In genomic region chr12:55715833-55716581, GRCh38 we compare ENCODE assay signal across 1 cellular context.
A peak's percentile ranks its signal among the peaks of the same experiment; 100 is the strongest.
TF ChIP-seq lines count a peak whose summit lies in the region.

Gene BLOC1S1, plus strand, starts transcription at chr12:55716046. Its CDS starts 6 bp downstream, at chr12:55716052.

TF ChIP-seq in HepG2, 621 proteins besides CTCF, POLR2A, EP300 and RAD21 (continued from another document and continues in another):
- TF ChIP-seq KIAA2018 (CRISPR knock-in tag; IDR thresholded peaks at IDR 0.05; ENCODE audit: borderline replicate concordance) (0 out of 2 replicates have a peak, but pooled peaks have one; percentile 15), NFKB2 (CRISPR knock-in tag; IDR thresholded peaks at IDR 0.05; ENCODE audit: borderline replicate concordance) (peak; percentile 47; the same call in 1 of the 2 replicates), ZNF292 (CRISPR knock-in tag; IDR thresholded peaks at IDR 0.05; ENCODE audit: borderline replicate concordance, low read depth) (no peak), ATRX (CRISPR knock-in tag; IDR thresholded peaks at IDR 0.05; ENCODE audit: borderline replicate concordance) (no peak), U2AF1 (optimal IDR thresholded peaks at IDR 0.05; ENCODE audit: low read depth, low read length) (no peak), MAF1 (CRISPR knock-in tag; IDR thresholded peaks at IDR 0.05; ENCODE audit: borderline replicate concordance) (no peak), ZNF816 (CRISPR knock-in tag; IDR thresholded peaks at IDR 0.05; ENCODE audit: borderline replicate concordance) (peak; percentile 46; the same call in 1 of the 2 replicates), SNAPC2 (CRISPR knock-in tag; IDR thresholded peaks at IDR 0.05) (peak; percentile 75; the same call in 1 of the 2 replicates), ARNT (IDR thresholded peaks at IDR 0.05) (no peak), SRSF4 (IDR thresholded peaks at IDR 0.05; ENCODE audit: low read depth, low read length, poor library complexity, severe bottlenecking) (no peak), FOXA3 (CRISPR knock-in tag; IDR thresholded peaks at IDR 0.05) (peak; percentile 48), ZNF33B (CRISPR knock-in tag; IDR thresholded peaks at IDR 0.05) (no peak), TMF1 (CRISPR knock-in tag; IDR thresholded peaks at IDR 0.05; ENCODE audit: low read depth) (peak; percentile 67; the same call in 1 of the 2 replicates), RERE (CRISPR knock-in tag; IDR thresholded peaks at IDR 0.05; ENCODE audit: low read depth) (0 out of 2 replicates have a peak, but pooled peaks have one; percentile 33), ATF4 (CRISPR knock-in tag; IDR thresholded peaks at IDR 0.05) (peak in 1 of 2 experiments; percentile 43; a peak in 1 of 4 replicates), ZNF460 (CRISPR knock-in tag; IDR thresholded peaks at IDR 0.05; ENCODE audit: borderline replicate concordance) (no peak), HNF4G (IDR thresholded peaks at IDR 0.05; ENCODE audit: borderline replicate concordance, low read depth, low read length) (no peak), HNF4G (CRISPR knock-in tag; IDR thresholded peaks at IDR 0.05; ENCODE audit: borderline replicate concordance, low read depth) (no peak; the same call in 1 of the 2 replicates), ATF5 (CRISPR knock-in tag; IDR thresholded peaks at IDR 0.05; ENCODE audit: low read depth) (0 out of 2 replicates have a peak, but pooled peaks have one; percentile 46), DRAP1 (CRISPR knock-in tag; IDR thresholded peaks at IDR 0.05) (peak; percentile 25; the same call in 1 of the 2 replicates), AHDC1 (CRISPR knock-in tag; IDR thresholded peaks at IDR 0.05; ENCODE audit: borderline replicate concordance) (no peak), RELA (CRISPR knock-in tag; IDR thresholded peaks at IDR 0.05) (0 out of 2 replicates have a peak, but pooled peaks have one; percentile 73), MEF2D (CRISPR knock-in tag; IDR thresholded peaks at IDR 0.05) (peak; percentile 40; the same call in 1 of the 2 replicates), CBX1 (IDR thresholded peaks at IDR 0.05; ENCODE audit: low read depth) (peak; percentile 69), GPBP1L1 (CRISPR knock-in tag; IDR thresholded peaks at IDR 0.05) (no peak), ZNF781 (CRISPR knock-in tag; IDR thresholded peaks at IDR 0.05; ENCODE audit: borderline replicate concordance, not compliant biosample characterization) (no peak), ATM (IDR thresholded peaks at IDR 0.05; ENCODE audit: borderline replicate concordance) (no peak), ZKSCAN5 (CRISPR knock-in tag; IDR thresholded peaks at IDR 0.05) (no peak), ZNF136 (CRISPR knock-in tag; IDR thresholded peaks at IDR 0.05; ENCODE audit: low read depth) (no peak; the same call in 1 of the 2 replicates), ZNF878 (CRISPR knock-in tag; IDR thresholded peaks at IDR 0.05) (no peak), CCAR2 (optimal IDR thresholded peaks at IDR 0.05; ENCODE audit: low read depth, low read length) (no peak), ZNF337 (CRISPR knock-in tag; IDR thresholded peaks at IDR 0.05; ENCODE audit: borderline replicate concordance, low read depth) (no peak), XBP1 (CRISPR knock-in tag; IDR thresholded peaks at IDR 0.05) (no peak)
